8 cellular contexts compared by ENCODE assay signal in the genomic region with DNA sequence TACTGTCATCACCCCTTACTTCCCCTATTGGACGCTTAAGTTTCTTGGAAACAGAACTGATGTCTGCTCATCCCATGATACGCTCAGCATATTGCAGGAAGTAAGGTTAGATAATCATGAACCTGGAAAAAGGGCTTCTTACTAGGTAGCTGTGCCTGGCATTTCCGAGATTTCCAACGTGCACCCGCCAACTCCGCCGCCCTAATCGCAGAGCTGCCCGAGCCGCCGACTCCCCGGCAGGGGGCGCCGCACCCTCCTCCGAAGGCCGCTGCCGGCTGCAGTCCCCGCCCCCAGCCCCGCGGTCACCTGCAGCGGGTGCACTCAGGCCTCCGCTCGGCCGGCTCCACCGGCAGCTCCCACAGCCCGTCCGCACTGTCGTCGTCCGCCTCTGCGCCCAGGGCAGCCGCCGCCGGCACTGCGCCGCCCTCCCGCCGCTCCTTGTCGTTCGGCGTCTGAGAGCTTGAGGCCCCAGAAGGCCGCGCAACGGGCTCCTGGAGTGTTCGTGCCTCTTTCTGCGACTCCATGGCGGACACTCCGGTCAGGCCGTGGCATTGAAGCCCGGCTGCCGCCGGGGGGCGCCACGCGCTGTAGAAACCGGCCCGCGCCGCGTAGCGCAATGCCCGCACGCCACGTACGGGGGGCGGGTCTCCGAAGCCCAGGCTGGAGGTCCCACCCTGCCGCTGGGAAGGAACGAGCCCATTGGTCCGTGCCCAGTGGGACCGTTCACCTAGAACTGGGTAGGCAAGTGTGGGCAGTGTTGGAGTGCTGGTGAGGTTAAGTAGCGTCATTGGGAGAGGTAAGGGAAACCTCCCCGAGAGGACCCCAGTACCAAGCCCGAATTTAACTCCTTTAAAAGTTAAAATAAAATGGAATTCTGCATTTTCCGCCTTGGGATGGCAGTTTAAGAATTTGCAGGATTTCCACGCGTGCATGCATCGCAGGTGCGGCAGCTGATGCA. TPM values are rescaled to one million over a fixed set of nuclear protein-coding genes. Genes with fewer than 3 reads are reported as not detected.
DNase-seq lines count a peak whose midpoint lies in the region; ATAC-seq and TF ChIP-seq lines count a peak whose summit lies in the region.

A gene with protein sequence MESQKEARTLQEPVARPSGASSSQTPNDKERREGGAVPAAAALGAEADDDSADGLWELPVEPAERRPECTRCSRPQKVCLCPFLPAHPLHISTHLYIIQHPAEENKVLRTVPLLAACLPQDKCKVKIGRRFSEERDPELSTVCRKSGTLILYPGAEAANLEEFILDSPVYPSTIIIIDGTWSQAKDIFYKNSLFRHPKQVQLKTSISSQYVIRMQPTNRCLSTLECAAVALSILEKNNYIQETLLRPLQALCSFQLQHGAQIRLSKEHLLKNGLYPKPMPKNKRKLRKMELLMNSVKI (minus strand): TSS at position 560 of the 958 bp plus-strand sequence. CDS start 36 bp downstream, at position 524.

- peak within 1 kb of the TSS; percentile 49 to 87 (median 67) for H3K27ac Mint-ChIP-seq in immature natural killer cell

- H3K36me3 Mint-ChIP-seq in immature natural killer cell, result no peaks in the 10 kb centered on the region

- no peaks in the 10 kb centered on the region for H3K9me3 Mint-ChIP-seq in immature natural killer cell

- peak within 1 kb of the TSS; percentile 81 to 87 (median 82) for H3K4me3 Mint-ChIP-seq in immature natural killer cell

- H3K4me1 Mint-ChIP-seq in immature natural killer cell, result peaks cover 15 to 23% of the 10 kb centered on the region in 2 donors

- DNase-seq in AG09319 (ENCODE audit: extremely low read depth, low read depth) (peak; percentile 67), NCI-H2196 treated with DMSO at 0.1 percent for 48 hours (lab: John Stamatoyannopoulos, UW; ENCODE audit: unreplicated experiment) (peak; percentile 84), cardiac fibroblast (ENCODE audit: low read depth in 2 of 2) (peak; percentile 92 to 94), immature natural killer cell (peak; percentile 95 to 97 (median 95)), smooth muscle cell of the brain vasculature (ENCODE audit: low read depth, low spot score) (peak; percentile 87)

- TF ChIP-seq CTCF in AG09319 (IDR thresholded peaks at IDR 0.05; ENCODE audit: low read depth, low read length) (peak; percentile 85), WI38 (IDR thresholded peaks at IDR 0.05; ENCODE audit: low read depth, low read length) (peak; percentile 68), cardiac fibroblast (IDR thresholded peaks at IDR 0.05; ENCODE audit: low read depth, low read length) (peak; percentile 73)

- peak within 1 kb of the TSS; percentile 79 for H3K4me3 ChIP-seq in WI38 (ENCODE audit: low read depth, low read length)
- peak within 1 kb of the TSS; percentile 53 to 73 for H3K4me3 ChIP-seq in cardiac fibroblast (replicated peaks in 1 of 2; ENCODE audit: low read depth in 2 of 2, low read length in 2 of 2)

- peak; percentile 94 for ATAC-seq in GM18909 (IDR thresholded peaks at IDR 0.05; ENCODE audit: poor library complexity, unreplicated experiment)
- ATAC-seq in HG03159 (IDR thresholded peaks at IDR 0.05; ENCODE audit: unreplicated experiment), result peak; percentile 93

- peaks cover 0 to 2% (median 0%) of the 10 kb centered on the region in 3 donors for H3K27me3 Mint-ChIP-seq in immature natural killer cell (ENCODE audit: low read depth in 3 of 3)

RNA-seq across cellular contexts. Expression of the gene that starts here (rescaled TPM):
- 1 to 10 TPM; 2.0 to 4.2 (median 2.9) TPM for polyA plus RNA-seq in immature natural killer cell

Comparison
In these comparisons a context has a peak if more than half of its experiments do, and no peak if none do; other contexts are left out.
1. Peak in every context shown above with its lines: DNase-seq, ATAC-seq and H3K4me3 ChIP-seq.